33 cellular contexts compared by ENCODE assay signal in the genomic region with DNA sequence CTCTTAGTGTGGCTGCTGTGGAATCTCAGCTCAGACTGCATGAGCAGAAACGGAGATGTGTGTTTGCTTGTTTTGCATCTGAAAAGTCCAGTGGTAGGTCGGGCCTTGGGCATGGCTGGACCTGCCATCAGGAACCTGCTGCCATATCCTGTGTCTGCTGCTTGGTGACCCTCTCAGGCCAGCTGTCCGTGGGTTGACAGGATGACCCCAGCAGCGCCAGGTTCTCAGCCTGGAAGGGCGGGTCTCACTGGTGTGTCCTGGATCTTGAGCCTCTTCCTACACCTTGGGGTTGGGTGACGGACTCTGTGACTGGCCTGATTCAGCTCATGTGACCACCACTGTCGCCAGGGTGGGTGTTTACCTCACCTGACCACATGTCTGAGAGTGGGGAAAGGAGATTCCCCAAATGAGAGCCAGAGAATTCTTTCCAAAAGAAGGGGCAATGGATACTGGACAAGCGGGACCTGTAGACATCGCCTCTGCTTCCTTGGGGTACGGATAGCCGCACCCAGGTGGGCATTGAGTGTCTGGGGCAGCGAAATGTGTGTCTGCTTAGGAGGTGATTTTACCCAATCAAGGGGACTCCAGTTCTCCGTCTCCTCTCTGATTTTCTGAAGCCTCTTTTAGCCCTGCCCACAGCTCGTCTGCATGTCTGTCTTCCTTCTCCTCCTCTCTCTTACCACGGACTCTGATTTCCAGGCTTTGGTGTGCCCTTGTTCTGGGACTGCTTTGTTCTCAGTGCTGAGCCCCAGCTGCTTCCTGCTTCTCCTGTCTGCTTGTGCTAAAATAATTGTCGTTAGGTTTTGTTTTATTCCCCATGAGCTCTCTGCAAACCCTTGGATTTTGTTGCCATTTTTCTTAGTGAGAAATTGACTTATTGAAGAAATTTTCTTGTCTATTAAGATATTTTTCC.
DNase-seq lines count a peak whose midpoint lies in the region; ATAC-seq and TF ChIP-seq lines count a peak whose summit lies in the region.
"Had no signal": no experiment of that assay in that cellular context is flagged by ENCODE, and none has a peak within 500 bp of the region (broad histone marks: within the 10 kb centered on the region; RNA-seq: fewer than 3 reads in every experiment).

No MANE protein-coding gene starts in this region.

- H3K4me3 ChIP-seq in endodermal cell (ENCODE audit: low read length) = no peak overlapping the region
- H3K4me3 ChIP-seq: left ventricle myocardium inferior, smooth muscle cell, stomach, thyroid gland had no signal

- DNase-seq in GDM1 (lab: John Stamatoyannopoulos, UW) (peak; percentile 41), KBM-7 (peak; percentile 30), endodermal cell (no peak), neural crest cell (ENCODE audit: low read depth, low spot score) (no peak), Right ventricle myocardium superior (no peak), NCI-H82 (lab: John Stamatoyannopoulos, UW) (no peak), HuH-7 (ENCODE audit: low spot score) (no peak)
- DNase-seq: activated CD4-positive, alpha-beta T cell treated with anti-CD3 and anti-CD28 coated beads for 1 hour; activated CD8-positive, alpha-beta T cell treated with anti-CD3 and anti-CD28 coated beads for 36 hours; activated naive CD8-positive, alpha-beta T cell treated with anti-CD3 and anti-CD28 coated beads, Interleukin-2, amount 50 U/mL, for 24 hours; CD4-positive, alpha-beta memory T cell; DMS 273 treated with DMSO at 0.1 percent for 48 hours; HFFc6; islet precursor cell; left ventricle myocardium inferior; midbrain; naive thymus-derived CD8-positive, alpha-beta T cell; NCI-H1048; NCI-H1930; NCI-H345; retina; stimulated activated CD4-positive, alpha-beta T cell treated with anti-CD3 and anti-CD28 coated beads, Interleukin-1b, Interleukin-23, amount 100 ng/mL, for 48 hours; stimulated activated CD8-positive, alpha-beta memory T cell treated with anti-CD3 and anti-CD28 coated beads, Interleukin-4, amount 100 ng/mL, for 48 hours; stomach; T-helper 2 cell; thyroid gland had no signal

- TF ChIP-seq CTCF in endodermal cell (conservative IDR thresholded peaks at IDR 0.05) = no peak
- no peak for TF ChIP-seq CTCF in neural crest cell (conservative IDR thresholded peaks at IDR 0.05)

- H3K36me3 ChIP-seq in endodermal cell (ENCODE audit: control insufficient read depth, insufficient read depth, low read length) = no peaks in the 10 kb centered on the region
- H3K36me3 ChIP-seq: thyroid gland had no signal

- no peak overlapping the region for H3K27ac Mint-ChIP-seq in endodermal cell
- H3K27ac Mint-ChIP-seq in neural crest cell (ENCODE audit: unreplicated experiment) = peak overlapping the region; percentile 24
- H3K27ac Mint-ChIP-seq: activated CD8-positive, alpha-beta T cell treated with anti-CD3 and anti-CD28 coated beads for 36 hours; activated naive CD8-positive, alpha-beta T cell treated with anti-CD3 and anti-CD28 coated beads, Interleukin-2, amount 50 U/mL, for 24 hours; activated T-helper 17 cell treated with anti-CD3 and anti-CD28 coated beads, Interleukin-2, amount 50 U/mL, for 72 hours; dendritic cell treated with granulocyte-macrophage colony-stimulating factor and Interleukin-4, amounts not matched to agents 40 ng/mL and 50 ng/mL, for 4 days; HFFc6 had no signal

- no peak overlapping the region for H3K4me3 Mint-ChIP-seq in endodermal cell
- no peak overlapping the region for H3K4me3 Mint-ChIP-seq in neural crest cell
- H3K4me3 Mint-ChIP-seq: activated CD8-positive, alpha-beta T cell treated with anti-CD3 and anti-CD28 coated beads for 36 hours; activated naive CD8-positive, alpha-beta T cell treated with anti-CD3 and anti-CD28 coated beads, Interleukin-2, amount 50 U/mL, for 24 hours; activated T-helper 17 cell treated with anti-CD3 and anti-CD28 coated beads, Interleukin-2, amount 50 U/mL, for 72 hours; CD4-positive, alpha-beta memory T cell; central memory CD8-positive, alpha-beta T cell; dendritic cell treated with granulocyte-macrophage colony-stimulating factor and Interleukin-4, amounts not matched to agents 40 ng/mL and 50 ng/mL, for 4 days; HFFc6; naive thymus-derived CD8-positive, alpha-beta T cell had no signal

- no peaks in the 10 kb centered on the region for H3K4me1 Mint-ChIP-seq in endodermal cell
- H3K4me1 Mint-ChIP-seq in neural crest cell = peaks cover 13% of the 10 kb centered on the region
- H3K4me1 Mint-ChIP-seq: activated naive CD8-positive, alpha-beta T cell treated with anti-CD3 and anti-CD28 coated beads, Interleukin-2, amount 50 U/mL, for 24 hours; central memory CD8-positive, alpha-beta T cell; naive thymus-derived CD8-positive, alpha-beta T cell had no signal

- no peaks in the 10 kb centered on the region for H3K27me3 ChIP-seq in endodermal cell (ENCODE audit: control insufficient read depth, insufficient read depth, low read length, poor library complexity, severe bottlenecking)
- H3K27me3 ChIP-seq: stomach, thyroid gland had no signal

- H3K9ac ChIP-seq in endodermal cell (ENCODE audit: extremely low read depth, low read length, poor library complexity, severe bottlenecking) = no peak overlapping the region

- no peaks in the 10 kb centered on the region for H3K9me3 ChIP-seq in endodermal cell (ENCODE audit: control insufficient read depth, low read length)
- H3K9me3 ChIP-seq: left ventricle myocardium inferior, stomach, thyroid gland had no signal

- H3K27me3 Mint-ChIP-seq in endodermal cell (ENCODE audit: insufficient read depth) (no peaks in the 10 kb centered on the region), neural crest cell (ENCODE audit: low read depth) (no peaks in the 10 kb centered on the region)
- H3K27me3 Mint-ChIP-seq: activated CD8-positive, alpha-beta T cell treated with anti-CD3 and anti-CD28 coated beads for 36 hours; activated naive CD8-positive, alpha-beta T cell treated with anti-CD3 and anti-CD28 coated beads, Interleukin-2, amount 50 U/mL, for 24 hours; activated T-helper 17 cell treated with anti-CD3 and anti-CD28 coated beads, Interleukin-2, amount 50 U/mL, for 72 hours; CD4-positive, alpha-beta memory T cell; central memory CD8-positive, alpha-beta T cell; dendritic cell treated with granulocyte-macrophage colony-stimulating factor and Interleukin-4, amounts not matched to agents 40 ng/mL and 50 ng/mL, for 4 days; naive thymus-derived CD8-positive, alpha-beta T cell had no signal

- no peaks in the 10 kb centered on the region for H3K4me1 ChIP-seq in endodermal cell (ENCODE audit: control insufficient read depth, insufficient read depth, low read length)
- H3K4me1 ChIP-seq: left ventricle myocardium inferior, stomach had no signal

- ATAC-seq in Right ventricle myocardium superior (ENCODE audit: poor library complexity) (no peak), GM21723 (IDR thresholded peaks at IDR 0.05; ENCODE audit: unreplicated experiment) (no peak)
- ATAC-seq: activated CD8-positive, alpha-beta T cell treated with anti-CD3 and anti-CD28 coated beads for 36 hours; activated naive CD8-positive, alpha-beta T cell treated with anti-CD3 and anti-CD28 coated beads, Interleukin-2, amount 50 U/mL, for 24 hours; activated T-helper 17 cell treated with anti-CD3 and anti-CD28 coated beads, Interleukin-2, amount 50 U/mL, for 72 hours; naive thymus-derived CD8-positive, alpha-beta T cell; SK-N-SH treated with all-trans-retinoic acid at 6 μM for 48 hours had no signal

- no peaks in the 10 kb centered on the region for H3K9me3 Mint-ChIP-seq in endodermal cell
- H3K9me3 Mint-ChIP-seq in neural crest cell = no peaks in the 10 kb centered on the region
- H3K9me3 Mint-ChIP-seq: activated CD8-positive, alpha-beta T cell treated with anti-CD3 and anti-CD28 coated beads for 36 hours; activated naive CD8-positive, alpha-beta T cell treated with anti-CD3 and anti-CD28 coated beads, Interleukin-2, amount 50 U/mL, for 24 hours; activated T-helper 17 cell treated with anti-CD3 and anti-CD28 coated beads, Interleukin-2, amount 50 U/mL, for 72 hours; central memory CD8-positive, alpha-beta T cell; dendritic cell treated with granulocyte-macrophage colony-stimulating factor and Interleukin-4, amounts not matched to agents 40 ng/mL and 50 ng/mL, for 4 days; HFFc6; naive thymus-derived CD8-positive, alpha-beta T cell had no signal

- H3K36me3 Mint-ChIP-seq in endodermal cell (ENCODE audit: low read depth) = peaks cover 5% of the 10 kb centered on the region
- H3K36me3 Mint-ChIP-seq in neural crest cell (ENCODE audit: low read depth) = peaks cover 2% of the 10 kb centered on the region

- WGBS in endodermal cell (ENCODE audit: insufficient coverage in 1 of 2, insufficient read length in 1 of 2), 2 experiments = 81 to 82% methylated on average over 13 to 16 of the region's 16 CpGs

- peak overlapping the region; percentile 26 for H3K27ac ChIP-seq in endodermal cell (ENCODE audit: low read depth, low read length)
- H3K27ac ChIP-seq: HL-60, left ventricle myocardium inferior, stomach had no signal

- in situ Hi-C loops in KBM-7 (cut with MboI; ENCODE audit: low pct_unique_long_range_greater_than_20kb, low sequenced_read_pairs) = no loop called here

- intact Hi-C loops in Right ventricle myocardium superior (cut with DNase I) = no loop called here

Comparison
In these comparisons a context has a peak if more than half of its experiments do, and no peak if none do; other contexts are left out.
1. DNase-seq: peak in GDM1 (single experiment) and KBM-7 (single experiment); none in endodermal cell (single experiment), neural crest cell (single experiment), Right ventricle myocardium superior (single experiment), NCI-H82 (single experiment) and HuH-7 (single experiment).